ENCODE assay signal across 20 cellular contexts in genomic region chr6:21199246-21199645, GRCh38.
DNase-seq lines count a peak whose midpoint lies in the region; ATAC-seq, FAIRE-seq and TF ChIP-seq lines count a peak whose summit lies in the region.
"Had no signal": no experiment of that assay in that cellular context is flagged by ENCODE, and none has a peak within 500 bp of the region (broad histone marks: within the 10 kb centered on the region; RNA-seq: fewer than 3 reads in every experiment).

No MANE protein-coding gene starts in this region.

- no peaks in the 10 kb centered on the region for H3K9me3 Mint-ChIP-seq in stimulated activated memory B cell treated with anti-CD40 and anti-IgM and Interleukin-4, amounts not matched to agents 10 μg/mL and 1 μg/mL and 100 μg/mL, for 72 hours
- no peaks in the 10 kb centered on the region for H3K9me3 Mint-ChIP-seq in activated T-helper 2 cell treated with anti-CD3 and anti-CD28 coated beads, Interferon-gamma antibody, Interleukin-2, Interleukin-4, amounts not matched to agents 10 μg/mL and 5 μg/mL and 100 μg/mL, durations not matched to agents 14 hours and 24 hours and 36 hours
- H3K9me3 Mint-ChIP-seq: effector memory CD8-positive, alpha-beta T cell had no signal

- TF ChIP-seq POLR2A in H1 (IDR thresholded peaks at IDR 0.05; ENCODE audit: control extremely low read depth in 1 of 2, low read depth in 2 of 2, low read length in 2 of 2), result no peak

- H3K56ac ChIP-seq in H1 (replicated peaks; ENCODE audit: insufficient read length, low read depth, low read length), result no peak overlapping the region

- CTCF ChIA-PET in H1 (lab: Charles Lee; ENCODE audit: partially characterized antibody), result interaction anchor here (0.5 to 0.7 kb wide), 2 partner anchors 18 to 22 kb away, joined by 3 read pairs; no protein-coding TSS in a partner anchor

- H2AFZ ChIP-seq in H1 (ENCODE audit: low read length), result no peak overlapping the region

- no peak overlapping the region for H3K4me2 ChIP-seq in H1 (ENCODE audit: insufficient read depth in 1 of 2, low read depth in 2 of 2, low read length in 2 of 2)

- TF ChIP-seq CTCF in H1 (IDR thresholded peaks at IDR 0.05; ENCODE audit: control extremely low read depth in 1 of 3, insufficient read depth in 1 of 3, low read depth in 1 of 3, low read length in 3 of 3), result no peak
- no peak for TF ChIP-seq CTCF in lower lobe of right lung (IDR thresholded peaks at IDR 0.05)

- ATAC-seq in stimulated activated memory B cell treated with anti-CD40 and anti-IgM and Interleukin-4, amounts not matched to agents 10 μg/mL and 1 μg/mL and 100 μg/mL, for 72 hours, result no peak
- ATAC-seq in lower lobe of right lung, result no peak
- ATAC-seq: effector memory CD8-positive, alpha-beta T cell; right lobe of liver had no signal

- H3K23me2 ChIP-seq in H1 (ENCODE audit: low read depth, low read length), result no peaks in the 10 kb centered on the region

- H3K18ac ChIP-seq in H1 (ENCODE audit: extremely low read depth, low read length), result no peak overlapping the region

- H3K4me3 ChIP-seq in H1 (ENCODE audit: extremely low read depth in 1 of 4, insufficient read depth in 2 of 4, low read depth in 3 of 4, low read length in 4 of 4), result no peak overlapping the region
- H3K4me3 ChIP-seq in lower lobe of right lung, result no peak overlapping the region
- H3K4me3 ChIP-seq: right lobe of liver, vagina had no signal

- H3K27ac ChIP-seq in H1 (ENCODE audit: low read depth, low read length), result no peak overlapping the region
- H3K27ac ChIP-seq in lower lobe of right lung, result no peak overlapping the region
- H3K27ac ChIP-seq: right lobe of liver, vagina had no signal

- no peak overlapping the region for H4K8ac ChIP-seq in H1 (ENCODE audit: extremely low read depth, insufficient read depth, low read length)

- POLR2A ChIA-PET in H1 (lab: Charles Lee; ENCODE audit: partially characterized antibody), result interaction anchor here (0.7 kb wide), 1 partner anchor 9 kb away, joined by 3 read pairs; no protein-coding TSS in a partner anchor

- H4K20me1 ChIP-seq in H1 (replicated peaks in 1 of 2; ENCODE audit: control insufficient read depth in 1 of 2, insufficient read depth in 2 of 2, low read length in 2 of 2), result no peaks in the 10 kb centered on the region

- H3K36me3 ChIP-seq in H1 (ENCODE audit: control insufficient read depth in 2 of 4, insufficient read depth in 4 of 4, low read length in 3 of 4), result no peaks in the 10 kb centered on the region
- no peaks in the 10 kb centered on the region for H3K36me3 ChIP-seq in lower lobe of right lung
- H3K36me3 ChIP-seq: right lobe of liver, vagina had no signal

- no peak overlapping the region for H2AK5ac ChIP-seq in H1 (ENCODE audit: low read depth, low read length)

- DNase-seq in NCI-H748 (lab: John Stamatoyannopoulos, UW; ENCODE audit: unreplicated experiment) (peak; percentile 65), NCI-H748 treated with DMSO at 0.1 percent for 48 hours (lab: John Stamatoyannopoulos, UW) (no peak), NCI-H2171 treated with DMSO at 0.1 percent for 48 hours (lab: John Stamatoyannopoulos, UW) (peak; percentile 91), H1 (ENCODE audit: low read depth in 1 of 2, low spot score in 2 of 2) (no peak), GM19240 (ENCODE audit: insufficient read length, low spot score) (no peak), lower lobe of right lung (no peak)
- DNase-seq in activated T-helper 2 cell treated with anti-CD3 and anti-CD28 coated beads, Interferon-gamma antibody, Interleukin-2, Interleukin-4, amounts not matched to agents 10 μg/mL and 5 μg/mL and 100 μg/mL, durations not matched to agents 14 hours and 24 hours and 36 hours (ENCODE audit: low spot score), result no peak
- DNase-seq: ACHN; activated CD4-positive, CD25-positive, alpha-beta regulatory T cell treated with anti-CD3 and anti-CD28 coated beads, Interleukin-2, amount 50 U/mL, for 72 hours; central memory CD4-positive, alpha-beta T cell; effector memory CD8-positive, alpha-beta T cell; kidney; NCI-H226; nucleus accumbens; right lobe of liver; SHP77 had no signal

- intact Hi-C loops in activated T-helper 2 cell treated with anti-CD3 and anti-CD28 coated beads, Interferon-gamma antibody, Interleukin-2, Interleukin-4, amounts not matched to agents 10 μg/mL and 5 μg/mL and 100 μg/mL, durations not matched to agents 14 hours and 24 hours and 36 hours (cut with micrococcal nuclease), result no loop called here
- intact Hi-C loops in lower lobe of right lung (cut with DNase I), result no loop called here

- peaks cover 0 to 7% (median 6%) of the 10 kb centered on the region in 4 experiments for H3K4me1 ChIP-seq in H1 (replicated peaks in 1 of 4; ENCODE audit: control insufficient read depth in 3 of 4, insufficient read depth in 4 of 4, low read length in 3 of 4)
- H3K4me1 ChIP-seq in lower lobe of right lung, result peaks cover 7% of the 10 kb centered on the region
- H3K4me1 ChIP-seq: right lobe of liver had no signal

- H3K27ac Mint-ChIP-seq in stimulated activated memory B cell treated with anti-CD40 and anti-IgM and Interleukin-4, amounts not matched to agents 10 μg/mL and 1 μg/mL and 100 μg/mL, for 72 hours, result peak overlapping the region; percentile 65
- no peak overlapping the region for H3K27ac Mint-ChIP-seq in activated T-helper 2 cell treated with anti-CD3 and anti-CD28 coated beads, Interferon-gamma antibody, Interleukin-2, Interleukin-4, amounts not matched to agents 10 μg/mL and 5 μg/mL and 100 μg/mL, durations not matched to agents 14 hours and 24 hours and 36 hours
- H3K27ac Mint-ChIP-seq: effector memory CD8-positive, alpha-beta T cell had no signal

- H3K4me1 Mint-ChIP-seq in stimulated activated memory B cell treated with anti-CD40 and anti-IgM and Interleukin-4, amounts not matched to agents 10 μg/mL and 1 μg/mL and 100 μg/mL, for 72 hours, result peaks cover 40% of the 10 kb centered on the region
- peaks cover 7% of the 10 kb centered on the region for H3K4me1 Mint-ChIP-seq in activated T-helper 2 cell treated with anti-CD3 and anti-CD28 coated beads, Interferon-gamma antibody, Interleukin-2, Interleukin-4, amounts not matched to agents 10 μg/mL and 5 μg/mL and 100 μg/mL, durations not matched to agents 14 hours and 24 hours and 36 hours (ENCODE audit: low read depth)

- peaks cover 59% of the 10 kb centered on the region for H3K36me3 Mint-ChIP-seq in stimulated activated memory B cell treated with anti-CD40 and anti-IgM and Interleukin-4, amounts not matched to agents 10 μg/mL and 1 μg/mL and 100 μg/mL, for 72 hours
- peaks cover 13% of the 10 kb centered on the region for H3K36me3 Mint-ChIP-seq in activated T-helper 2 cell treated with anti-CD3 and anti-CD28 coated beads, Interferon-gamma antibody, Interleukin-2, Interleukin-4, amounts not matched to agents 10 μg/mL and 5 μg/mL and 100 μg/mL, durations not matched to agents 14 hours and 24 hours and 36 hours (ENCODE audit: low read depth)
- H3K36me3 Mint-ChIP-seq: mesothelial cell of epicardium had no signal

- no peak overlapping the region for H3K23ac ChIP-seq in H1 (ENCODE audit: insufficient read length)

- no peaks in the 10 kb centered on the region for H3K79me2 ChIP-seq in H1 (ENCODE audit: control insufficient read depth in 1 of 2, insufficient read depth in 2 of 2, low read length in 2 of 2)

- TF ChIP-seq EP300 in H1 (IDR thresholded peaks at IDR 0.05; ENCODE audit: borderline replicate concordance in 1 of 2, low read depth in 2 of 2, low read length in 2 of 2), result no peak

- H4K91ac ChIP-seq in H1 (replicated peaks; ENCODE audit: insufficient read length, low read length), result no peak overlapping the region

- no peak overlapping the region for H3K4me3 Mint-ChIP-seq in stimulated activated memory B cell treated with anti-CD40 and anti-IgM and Interleukin-4, amounts not matched to agents 10 μg/mL and 1 μg/mL and 100 μg/mL, for 72 hours
- H3K4me3 Mint-ChIP-seq in activated T-helper 2 cell treated with anti-CD3 and anti-CD28 coated beads, Interferon-gamma antibody, Interleukin-2, Interleukin-4, amounts not matched to agents 10 μg/mL and 5 μg/mL and 100 μg/mL, durations not matched to agents 14 hours and 24 hours and 36 hours (ENCODE audit: low read depth), result no peak overlapping the region
- H3K4me3 Mint-ChIP-seq: effector memory CD8-positive, alpha-beta T cell; mesothelial cell of epicardium had no signal

- H2BK5ac ChIP-seq in H1 (ENCODE audit: low read depth, low read length), result 0 out of 2 replicates have a peak overlapping the region, but pooled peaks have one; percentile 5

- no peak overlapping the region for H2BK15ac ChIP-seq in H1 (ENCODE audit: low read length)

- no peak for TF ChIP-seq RAD21 in H1 (IDR thresholded peaks at IDR 0.05 in 1 of 2, conservative IDR thresholded peaks at IDR 0.05 in 1 of 2; ENCODE audit: low read depth in 2 of 2, low read length in 2 of 2)

- H3K9ac ChIP-seq in H1 (replicated peaks in 1 of 4; ENCODE audit: extremely low read depth in 1 of 4, low read depth in 3 of 4, low read length in 3 of 4), result no peak overlapping the region

- no peaks in the 10 kb centered on the region for H3K27me3 ChIP-seq in H1 (replicated peaks in 1 of 4; ENCODE audit: control insufficient read depth in 3 of 4, extremely low read depth in 1 of 4, insufficient read depth in 3 of 4, low read length in 3 of 4)
- no peaks in the 10 kb centered on the region for H3K27me3 ChIP-seq in lower lobe of right lung (ENCODE audit: low read depth)
- H3K27me3 ChIP-seq: right lobe of liver, vagina had no signal

- WGBS in H1 (ENCODE audit: extremely low coverage in 1 of 2, insufficient coverage in 1 of 2, insufficient read length in 1 of 2, insufficient replicate concordance in 2 of 2, low coverage in 1 of 2, low lambda C conversion rate in 2 of 2, missing lambda C conversion rate in 1 of 2), 2 experiments, result 67% methylated on average over 6 of the region's 6 CpGs; no CpG with 5 or more reads in 1 of the 2 experiments

- no peak overlapping the region for H2BK120ac ChIP-seq in H1 (replicated peaks; ENCODE audit: low read depth, low read length)

- H3K4ac ChIP-seq in H1 (replicated peaks; ENCODE audit: insufficient read length, low read depth, low read length), result no peak overlapping the region

- no peak overlapping the region for H4K5ac ChIP-seq in H1 (ENCODE audit: insufficient read length, low read depth, low read length)

- H3K79me1 ChIP-seq in H1 (ENCODE audit: low read depth, low read length), result no peaks in the 10 kb centered on the region

- no peak overlapping the region for H2BK20ac ChIP-seq in H1 (ENCODE audit: low read length)

- peak overlapping the region; percentile 13; the same call in 1 of the 2 replicates for H2BK12ac ChIP-seq in H1 (ENCODE audit: low read depth, low read length)

- H3K9me3 ChIP-seq in H1 (ENCODE audit: insufficient read depth in 2 of 2, low read depth in 1 of 2, low read length in 1 of 2) (no peaks in the 10 kb centered on the region), lower lobe of right lung (no peaks in the 10 kb centered on the region)
- H3K9me3 ChIP-seq: right lobe of liver, vagina had no signal

- no peak for FAIRE-seq in H1 (lab: Jason Lieb, UNC)
- FAIRE-seq: G401.6, kidney had no signal

- H3K14ac ChIP-seq in H1 (ENCODE audit: insufficient read length), result no peak overlapping the region

- H3K27me3 Mint-ChIP-seq in stimulated activated memory B cell treated with anti-CD40 and anti-IgM and Interleukin-4, amounts not matched to agents 10 μg/mL and 1 μg/mL and 100 μg/mL, for 72 hours, result no peaks in the 10 kb centered on the region
- H3K27me3 Mint-ChIP-seq in activated T-helper 2 cell treated with anti-CD3 and anti-CD28 coated beads, Interferon-gamma antibody, Interleukin-2, Interleukin-4, amounts not matched to agents 10 μg/mL and 5 μg/mL and 100 μg/mL, durations not matched to agents 14 hours and 24 hours and 36 hours (ENCODE audit: low read depth), result no peaks in the 10 kb centered on the region
- H3K27me3 Mint-ChIP-seq: effector memory CD8-positive, alpha-beta T cell had no signal

Comparison
In these comparisons a context has a peak if more than half of its experiments do, and no peak if none do; other contexts are left out.
1. DNase-seq: peak in NCI-H748 (single experiment) and NCI-H2171 treated with DMSO at 0.1 percent for 48 hours (single experiment); none in NCI-H748 treated with DMSO at 0.1 percent for 48 hours (single experiment), H1 (0 of 2), GM19240 (single experiment), activated T-helper 2 cell treated with anti-CD3 and anti-CD28 coated beads, Interferon-gamma antibody, Interleukin-2, Interleukin-4, amounts not matched to agents 10 μg/mL and 5 μg/mL and 100 μg/mL, durations not matched to agents 14 hours and 24 hours and 36 hours (single experiment) and lower lobe of right lung (single experiment).